ENCODE assay signal across 1 cellular context in genomic region chr16:56861092-56861610, GRCh38.
TF ChIP-seq lines count a peak whose summit lies in the region.

No MANE protein-coding gene starts in this region.

TF ChIP-seq in GM23338, 12 proteins besides CTCF, POLR2A, EP300 and RAD21 (continued from another document):
- TF ChIP-seq ZNF462 (CRISPR knock-in tag; IDR thresholded peaks at IDR 0.05) (no peak), ETS1 (IDR thresholded peaks at IDR 0.05) (no peak), EZH2 (IDR thresholded peaks at IDR 0.05; ENCODE audit: low read depth, unreplicated experiment) (no peak), JUNB (IDR thresholded peaks at IDR 0.05; ENCODE audit: unreplicated experiment) (no peak), ZNF331 (CRISPR knock-in tag; IDR thresholded peaks at IDR 0.05; ENCODE audit: low read depth) (no peak), STAT1 (IDR thresholded peaks at IDR 0.05; ENCODE audit: unreplicated experiment) (no peak), ZNF114 (CRISPR knock-in tag; IDR thresholded peaks at IDR 0.05) (no peak), CREB1 (CRISPR knock-in tag; IDR thresholded peaks at IDR 0.05; ENCODE audit: low read depth) (no peak), POLR2AphosphoS5 (IDR thresholded peaks at IDR 0.05; ENCODE audit: low read depth) (no peak)
TF ChIP-seq in GM23338: peak in this region for 0.
